ENCODE assay signal across 8 cellular contexts in genomic region chr2:121736462-121737336, GRCh38. TPM values are rescaled to one million over a fixed set of nuclear protein-coding genes. Genes with fewer than 3 reads are reported as not detected.
DNase-seq lines count a peak whose midpoint lies in the region; ATAC-seq, FAIRE-seq and TF ChIP-seq lines count a peak whose summit lies in the region.

NIFK (minus strand) TSS chr2:121736875; CDS start chr2:121736850, 25 bp downstream.

- H3K4me3 ChIP-seq in ovary = peak within 1 kb of the TSS; percentile 61
- H3K4me3 ChIP-seq in thymus (ENCODE audit: low read length) = peak within 1 kb of the TSS; percentile 85

- H3K4me1 ChIP-seq in ovary (ENCODE audit: insufficient read depth) (no peaks in the 10 kb centered on the region), thymus (ENCODE audit: control insufficient read depth, insufficient read depth, low read length) (peaks cover 6% of the 10 kb centered on the region)

- TF ChIP-seq CTCF in ovary (IDR thresholded peaks at IDR 0.05) = no peak

- H3K27ac ChIP-seq in ovary (peak within 1 kb of the TSS in 1 of 2 donors; percentile 67), thymus (ENCODE audit: low read depth) (peak within 1 kb of the TSS; percentile 84)

- H3K27me3 ChIP-seq in ovary (no peaks in the 10 kb centered on the region), thymus (ENCODE audit: control insufficient read depth, insufficient read depth) (no peaks in the 10 kb centered on the region)

- peak; percentile 98 for FAIRE-seq in GM12891 (lab: Jason Lieb, UNC)

- H3K9me3 ChIP-seq in ovary = no peaks in the 10 kb centered on the region
- no peaks in the 10 kb centered on the region for H3K9me3 ChIP-seq in thymus (ENCODE audit: control insufficient read depth)

- 0% methylated on average over 61 to 93 of the region's 93 CpGs for WGBS in ovary, 3 donors
- under 1% methylated on average over 92 of the region's 93 CpGs for WGBS in thymus

- TF ChIP-seq EP300 in ovary (IDR thresholded peaks at IDR 0.05) = no peak

- ATAC-seq in HG02798 (IDR thresholded peaks at IDR 0.05; ENCODE audit: poor library complexity, unreplicated experiment) = peak; percentile 92
- peak; percentile 99 for ATAC-seq in Right ventricle myocardium inferior

- peak; percentile 64 for TF ChIP-seq POLR2A in GM12891 (IDR thresholded peaks at IDR 0.05; ENCODE audit: low read depth, low read length)
- TF ChIP-seq POLR2A in ovary (IDR thresholded peaks at IDR 0.05) = peak; percentile 31

- intact Hi-C loops in Right ventricle myocardium inferior (cut with DNase I) (loop anchor here (1.0 to 5.0 kb wide), 2 partner anchors 19 to 204 kb away; partner anchors contain the start of genes RNU4ATAC and TSN), ovary (cut with DNase I) (loop anchor here in 2 of 4 donors (10.0 kb wide), 2 partner anchors 92 to 952 kb away; partner anchors contain the start of gene CLASP1 (in 2 of the 2))

- DNase-seq in GM12891 (ENCODE audit: insufficient read length, low spot score) (peak; percentile 98), NCI-H1417 treated with DMSO at 0.1 percent for 48 hours (lab: John Stamatoyannopoulos, UW) (peak; percentile 85), SW 1271 (lab: John Stamatoyannopoulos, UW) (peak; percentile 91 to 95), Right ventricle myocardium inferior (ENCODE audit: missing footprints) (peak; percentile 100), ovary (peak; percentile 98 to 99 (median 99))
- DNase-seq in activated naive CD8-positive, alpha-beta T cell treated with anti-CD3 and anti-CD28 coated beads, Interleukin-2, amount 50 U/mL, for 16 hours (ENCODE audit: low read depth, low spot score) = peak; percentile 100

- H3K36me3 ChIP-seq in ovary = no peaks in the 10 kb centered on the region
- H3K36me3 ChIP-seq in thymus (ENCODE audit: control insufficient read depth, insufficient read depth) = peaks cover 1% of the 10 kb centered on the region

TF ChIP-seq in GM12891, 5 proteins besides CTCF, POLR2A, EP300 and RAD21:
- TF ChIP-seq POU2F2 (IDR thresholded peaks at IDR 0.05; ENCODE audit: low read depth, low read length) = 0 out of 2 replicates have a peak, but pooled peaks have one; percentile 32
- no peak for TF ChIP-seq PAX5 (IDR thresholded peaks at IDR 0.05; ENCODE audit: insufficient read depth, low read length, severe bottlenecking)
- peak; percentile 80 for TF ChIP-seq POLR2AphosphoS5 (IDR thresholded peaks at IDR 0.05; ENCODE audit: low read depth, low read length)
- TF ChIP-seq SPI1 (IDR thresholded peaks at IDR 0.05; ENCODE audit: low read depth, low read length) = no peak
- TF ChIP-seq TAF1 (IDR thresholded peaks at IDR 0.05; ENCODE audit: low read depth, low read length) = peak; percentile 63

RNA-seq across cellular contexts. Expression of gene NIFK, which starts in this region (rescaled TPM):
- 59.5 TPM for polyA plus RNA-seq in GM12891 (2012; ENCODE audit: low read depth, missing spikeins)
- total RNA-seq in Right ventricle myocardium inferior (18.3 TPM), ovary (10 to 100 TPM; 37.3 to 82.1 (median 49.9) TPM)
- polyA plus RNA-seq in ovary (10 to 100 TPM; 33.0 to 66.6 TPM), thymus (75.4 TPM)
